32 cellular contexts compared by ENCODE assay signal in genomic region chr11:33999393-33999792, GRCh38.
"Had no signal": no experiment of that assay in that cellular context is flagged by ENCODE, and none has a peak within 500 bp of the region (broad histone marks: within the 10 kb centered on the region; RNA-seq: fewer than 3 reads in every experiment).

No MANE protein-coding gene starts in this region.

- H3K27ac ChIP-seq: adrenal gland, SJCRH30, SK-N-MC had no signal

- H3K27me3 Mint-ChIP-seq: activated naive CD4-positive, alpha-beta T cell treated with anti-CD3 and anti-CD28 coated beads, Interleukin-2, amount 50 U/mL, for 24 hours had no signal

- H3K4me3 Mint-ChIP-seq: activated CD4-positive, alpha-beta T cell treated with anti-CD3 and anti-CD28 coated beads, Interleukin-2, amount 10 ng/mL, durations not matched to agents 24 days and 14 days; activated CD8-positive, alpha-beta T cell treated with anti-CD3 and anti-CD28 coated beads for 36 hours; activated naive CD4-positive, alpha-beta T cell treated with anti-CD3 and anti-CD28 coated beads, Interleukin-2, amount 50 U/mL, for 24 hours; activated naive CD8-positive, alpha-beta T cell treated with anti-CD3 and anti-CD28 coated beads, Interleukin-2, amount 10 ng/mL, durations not matched to agents 7 days and 5 days; activated T-cell treated with anti-CD3 and anti-CD28 coated beads, Interleukin-2, amount 50 U/mL, for 72 hours; activated T-helper 17 cell treated with anti-CD3 and anti-CD28 coated beads, Interleukin-2, amount 50 U/mL, for 72 hours; brain; T-helper 1 cell treated with Interleukin-12 subunit alpha and Interleukin-12 subunit beta and Interleukin-4 antibody, amounts not matched to agents 30 μg/mL and 1 μg/mL, for 36 hours; T-helper 2 cell treated with Interferon-gamma antibody and Interleukin-4, amounts not matched to agents 5 μg/mL and 100 μg/mL, for 36 hours had no signal

- DNase-seq: activated CD4-positive, alpha-beta T cell treated with anti-CD3 and anti-CD28 coated beads, Interleukin-2, amount 10 ng/mL, durations not matched to agents 24 days and 14 days; activated CD4-positive, alpha-beta T cell treated with anti-CD3 and anti-CD28 coated beads, Interleukin-2, amount 50 U/mL, for 4 hours; activated CD8-positive, alpha-beta T cell treated with anti-CD3 and anti-CD28 coated beads for 36 hours; activated gamma-delta T cell; activated naive CD4-positive, alpha-beta T cell treated with Interleukin-2 at 50 U/mL for 16 hours; activated naive CD8-positive, alpha-beta T cell treated with anti-CD3 and anti-CD28 coated beads, Interleukin-2, amount 10 ng/mL, durations not matched to agents 7 days and 5 days; activated T-cell treated with anti-CD3 and anti-CD28 coated beads, Interleukin-2, amount 50 U/mL, for 1 hour; activated T-cell treated with anti-CD3 and anti-CD28 coated beads, Interleukin-2, amount 50 U/mL, for 72 hours; adrenal gland; caudate nucleus; Kasumi-1; KBM-7; MG63; NCI-H1048; NCI-H1105 treated with DMSO at 0.1 percent for 48 hours; NCI-H1436; NCI-H1694; NCI-H1930; NCI-H2081 treated with DMSO at 0.1 percent for 48 hours; NCI-H345; NCI-H524 treated with DMSO at 0.1 percent for 48 hours; SHP77; SJCRH30 had no signal

- ATAC-seq: activated CD8-positive, alpha-beta T cell treated with anti-CD3 and anti-CD28 coated beads for 36 hours; activated T-cell treated with anti-CD3 and anti-CD28 coated beads, Interleukin-2, amount 50 U/mL, for 72 hours; activated T-helper 17 cell treated with anti-CD3 and anti-CD28 coated beads, Interleukin-2, amount 50 U/mL, for 72 hours; Panc1 had no signal

- H3K27ac Mint-ChIP-seq: activated CD4-positive, alpha-beta T cell treated with anti-CD3 and anti-CD28 coated beads, Interleukin-2, amount 10 ng/mL, durations not matched to agents 24 days and 14 days; activated CD8-positive, alpha-beta T cell treated with anti-CD3 and anti-CD28 coated beads for 36 hours; activated naive CD4-positive, alpha-beta T cell treated with anti-CD3 and anti-CD28 coated beads, Interleukin-2, amount 50 U/mL, for 24 hours; activated naive CD8-positive, alpha-beta T cell treated with anti-CD3 and anti-CD28 coated beads, Interleukin-2, amount 10 ng/mL, durations not matched to agents 7 days and 5 days; activated T-cell treated with anti-CD3 and anti-CD28 coated beads, Interleukin-2, amount 50 U/mL, for 72 hours; activated T-helper 17 cell treated with anti-CD3 and anti-CD28 coated beads, Interleukin-2, amount 50 U/mL, for 72 hours; brain; T-helper 1 cell treated with Interleukin-12 subunit alpha and Interleukin-12 subunit beta and Interleukin-4 antibody, amounts not matched to agents 30 μg/mL and 1 μg/mL, for 36 hours; T-helper 2 cell treated with Interferon-gamma antibody and Interleukin-4, amounts not matched to agents 5 μg/mL and 100 μg/mL, for 36 hours had no signal

- H3K27me3 ChIP-seq: adrenal gland, MG63, SJCRH30 had no signal

- H3K9me3 Mint-ChIP-seq: activated CD4-positive, alpha-beta T cell treated with anti-CD3 and anti-CD28 coated beads, Interleukin-2, amount 10 ng/mL, durations not matched to agents 24 days and 14 days; activated CD8-positive, alpha-beta T cell treated with anti-CD3 and anti-CD28 coated beads for 36 hours; activated naive CD4-positive, alpha-beta T cell treated with anti-CD3 and anti-CD28 coated beads, Interleukin-2, amount 50 U/mL, for 24 hours; activated naive CD8-positive, alpha-beta T cell treated with anti-CD3 and anti-CD28 coated beads, Interleukin-2, amount 10 ng/mL, durations not matched to agents 7 days and 5 days; activated T-cell treated with anti-CD3 and anti-CD28 coated beads, Interleukin-2, amount 50 U/mL, for 72 hours; activated T-helper 17 cell treated with anti-CD3 and anti-CD28 coated beads, Interleukin-2, amount 50 U/mL, for 72 hours; brain; T-helper 1 cell treated with Interleukin-12 subunit alpha and Interleukin-12 subunit beta and Interleukin-4 antibody, amounts not matched to agents 30 μg/mL and 1 μg/mL, for 36 hours; T-helper 2 cell treated with Interferon-gamma antibody and Interleukin-4, amounts not matched to agents 5 μg/mL and 100 μg/mL, for 36 hours had no signal

- FAIRE-seq: bronchial epithelial cell, TTC549 had no signal

- H3K4me1 ChIP-seq: SJCRH30 had no signal

- H3K4me1 Mint-ChIP-seq: activated T-helper 17 cell treated with anti-CD3 and anti-CD28 coated beads, Interleukin-2, amount 50 U/mL, for 72 hours had no signal

- H3K36me3 ChIP-seq: adrenal gland, MG63, SJCRH30 had no signal

- H3K36me3 Mint-ChIP-seq: activated naive CD4-positive, alpha-beta T cell treated with anti-CD3 and anti-CD28 coated beads, Interleukin-2, amount 50 U/mL, for 24 hours; activated naive CD8-positive, alpha-beta T cell treated with anti-CD3 and anti-CD28 coated beads, Interleukin-2, amount 10 ng/mL, durations not matched to agents 7 days and 5 days; brain had no signal

- H3K9me3 ChIP-seq: adrenal gland, MG63, SJCRH30 had no signal

- H3K4me3 ChIP-seq: adrenal gland, MG63, SJCRH30, SK-N-MC had no signal
